1 cellular context compared by ENCODE assay signal in the genomic region with DNA sequence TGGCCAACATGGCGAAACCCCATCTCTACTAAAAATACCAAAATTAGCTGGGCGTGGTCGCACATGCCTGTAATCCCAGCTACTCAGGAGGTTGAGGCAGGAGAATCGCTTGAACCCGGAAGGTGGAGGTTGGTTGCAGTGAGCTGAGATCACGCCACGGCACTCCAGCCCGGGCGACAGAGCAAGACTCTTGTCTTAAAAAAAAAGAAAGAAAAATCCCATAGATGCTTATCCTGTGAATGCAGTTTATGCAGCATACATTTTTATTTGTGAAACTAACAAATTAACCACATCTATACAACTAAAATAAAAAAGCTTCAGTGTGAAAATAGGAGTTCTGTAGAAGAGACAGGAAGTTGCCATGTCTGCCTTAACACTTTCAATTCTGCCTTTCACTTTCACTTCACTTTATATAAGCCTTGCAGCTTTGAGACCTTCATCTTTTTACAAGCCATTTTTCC.
TF ChIP-seq lines count a peak whose summit lies in the region.

No MANE protein-coding gene starts in this region.

TF ChIP-seq in GM12878, 131 proteins besides CTCF, POLR2A, EP300 and RAD21 (continued from another document and continues in another):
- TF ChIP-seq MYC (IDR thresholded peaks at IDR 0.05; ENCODE audit: insufficient read depth, insufficient read length, insufficient replicate concordance, low read length, severe bottlenecking) (no peak), SMAD5 (IDR thresholded peaks at IDR 0.05; ENCODE audit: low read depth) (no peak), RBBP5 (conservative IDR thresholded peaks at IDR 0.05) (no peak), ZNF274 (IDR thresholded peaks at IDR 0.05; ENCODE audit: insufficient read depth, insufficient read length) (no peak), IKZF2 (IDR thresholded peaks at IDR 0.05) (peak; percentile 81 to 87; a peak in 3 of 4 replicates), JUNB (IDR thresholded peaks at IDR 0.05) (no peak; the same call in 1 of the 2 replicates), TCF12 (IDR thresholded peaks at IDR 0.05; ENCODE audit: low read depth, low read length) (no peak), PML (IDR thresholded peaks at IDR 0.05; ENCODE audit: low read length) (0 out of 2 replicates have a peak, but pooled peaks have one; percentile 44), ZNF384 (IDR thresholded peaks at IDR 0.05; ENCODE audit: borderline replicate concordance, low read depth, low read length) (0 out of 2 replicates have a peak, but pooled peaks have one; percentile 15), HDGF (IDR thresholded peaks at IDR 0.05) (peak; percentile 85), RFX5 (IDR thresholded peaks at IDR 0.05; ENCODE audit: low read depth, low read length) (no peak), STAT3 (IDR thresholded peaks at IDR 0.05; ENCODE audit: low read depth, low read length) (no peak), EGR1 (IDR thresholded peaks at IDR 0.05; ENCODE audit: borderline replicate concordance in 1 of 2, low read depth in 2 of 2, low read length in 2 of 2) (no peak), BRCA1 (IDR thresholded peaks at IDR 0.05; ENCODE audit: low read depth, low read length) (no peak), CHD1 (IDR thresholded peaks at IDR 0.05; ENCODE audit: low read depth, low read length) (no peak), ETV6 (conservative IDR thresholded peaks at IDR 0.05 in 1 of 2, IDR thresholded peaks at IDR 0.05 in 1 of 2; ENCODE audit: borderline replicate concordance in 1 of 2, low read depth in 1 of 2) (peak in 1 of 2 experiments; percentile 53; a peak in 1 of 4 replicates), TARDBP (IDR thresholded peaks at IDR 0.05; ENCODE audit: borderline replicate concordance) (no peak), BCL11A (IDR thresholded peaks at IDR 0.05; ENCODE audit: low read depth, low read length) (peak; percentile 56; the same call in 1 of the 2 replicates), YY1 (IDR thresholded peaks at IDR 0.05; ENCODE audit: low read depth, low read length) (peak; percentile 21; the same call in 1 of the 2 replicates), IKZF1 (conservative IDR thresholded peaks at IDR 0.05) (peak; percentile 40), POLR2AphosphoS5 (IDR thresholded peaks at IDR 0.05; ENCODE audit: low read length) (no peak), ZNF217 (IDR thresholded peaks at IDR 0.05) (no peak), SUZ12 (IDR thresholded peaks at IDR 0.05; ENCODE audit: unreplicated experiment) (no peak), MTA3 (IDR thresholded peaks at IDR 0.05; ENCODE audit: borderline replicate concordance, low read length) (peak; percentile 31; the same call in 1 of the 2 replicates), CBX5 (IDR thresholded peaks at IDR 0.05; ENCODE audit: low read depth) (no peak)
- TF ChIP-seq, protein P1, sequence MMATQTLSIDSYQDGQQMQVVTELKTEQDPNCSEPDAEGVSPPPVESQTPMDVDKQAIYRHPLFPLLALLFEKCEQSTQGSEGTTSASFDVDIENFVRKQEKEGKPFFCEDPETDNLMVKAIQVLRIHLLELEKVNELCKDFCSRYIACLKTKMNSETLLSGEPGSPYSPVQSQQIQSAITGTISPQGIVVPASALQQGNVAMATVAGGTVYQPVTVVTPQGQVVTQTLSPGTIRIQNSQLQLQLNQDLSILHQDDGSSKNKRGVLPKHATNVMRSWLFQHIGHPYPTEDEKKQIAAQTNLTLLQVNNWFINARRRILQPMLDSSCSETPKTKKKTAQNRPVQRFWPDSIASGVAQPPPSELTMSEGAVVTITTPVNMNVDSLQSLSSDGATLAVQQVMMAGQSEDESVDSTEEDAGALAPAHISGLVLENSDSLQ (IDR thresholded peaks at IDR 0.05), result no peak
- TF ChIP-seq, protein P2, sequence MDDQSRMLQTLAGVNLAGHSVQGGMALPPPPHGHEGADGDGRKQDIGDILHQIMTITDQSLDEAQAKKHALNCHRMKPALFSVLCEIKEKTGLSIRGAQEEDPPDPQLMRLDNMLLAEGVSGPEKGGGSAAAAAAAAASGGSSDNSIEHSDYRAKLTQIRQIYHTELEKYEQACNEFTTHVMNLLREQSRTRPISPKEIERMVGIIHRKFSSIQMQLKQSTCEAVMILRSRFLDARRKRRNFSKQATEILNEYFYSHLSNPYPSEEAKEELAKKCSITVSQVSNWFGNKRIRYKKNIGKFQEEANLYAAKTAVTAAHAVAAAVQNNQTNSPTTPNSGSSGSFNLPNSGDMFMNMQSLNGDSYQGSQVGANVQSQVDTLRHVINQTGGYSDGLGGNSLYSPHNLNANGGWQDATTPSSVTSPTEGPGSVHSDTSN (IDR thresholded peaks at IDR 0.05; ENCODE audit: insufficient replicate concordance, low read depth, low read length), result no peak
- TF ChIP-seq, protein P3, sequence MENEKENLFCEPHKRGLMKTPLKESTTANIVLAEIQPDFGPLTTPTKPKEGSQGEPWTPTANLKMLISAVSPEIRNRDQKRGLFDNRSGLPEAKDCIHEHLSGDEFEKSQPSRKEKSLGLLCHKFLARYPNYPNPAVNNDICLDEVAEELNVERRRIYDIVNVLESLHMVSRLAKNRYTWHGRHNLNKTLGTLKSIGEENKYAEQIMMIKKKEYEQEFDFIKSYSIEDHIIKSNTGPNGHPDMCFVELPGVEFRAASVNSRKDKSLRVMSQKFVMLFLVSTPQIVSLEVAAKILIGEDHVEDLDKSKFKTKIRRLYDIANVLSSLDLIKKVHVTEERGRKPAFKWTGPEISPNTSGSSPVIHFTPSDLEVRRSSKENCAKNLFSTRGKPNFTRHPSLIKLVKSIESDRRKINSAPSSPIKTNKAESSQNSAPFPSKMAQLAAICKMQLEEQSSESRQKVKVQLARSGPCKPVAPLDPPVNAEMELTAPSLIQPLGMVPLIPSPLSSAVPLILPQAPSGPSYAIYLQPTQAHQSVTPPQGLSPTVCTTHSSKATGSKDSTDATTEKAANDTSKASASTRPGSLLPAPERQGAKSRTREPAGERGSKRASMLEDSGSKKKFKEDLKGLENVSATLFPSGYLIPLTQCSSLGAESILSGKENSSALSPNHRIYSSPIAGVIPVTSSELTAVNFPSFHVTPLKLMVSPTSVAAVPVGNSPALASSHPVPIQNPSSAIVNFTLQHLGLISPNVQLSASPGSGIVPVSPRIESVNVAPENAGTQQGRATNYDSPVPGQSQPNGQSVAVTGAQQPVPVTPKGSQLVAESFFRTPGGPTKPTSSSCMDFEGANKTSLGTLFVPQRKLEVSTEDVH (IDR thresholded peaks at IDR 0.05; ENCODE audit: low read depth, partially characterized antibody), result peak; percentile 49
- TF ChIP-seq, protein P4, sequence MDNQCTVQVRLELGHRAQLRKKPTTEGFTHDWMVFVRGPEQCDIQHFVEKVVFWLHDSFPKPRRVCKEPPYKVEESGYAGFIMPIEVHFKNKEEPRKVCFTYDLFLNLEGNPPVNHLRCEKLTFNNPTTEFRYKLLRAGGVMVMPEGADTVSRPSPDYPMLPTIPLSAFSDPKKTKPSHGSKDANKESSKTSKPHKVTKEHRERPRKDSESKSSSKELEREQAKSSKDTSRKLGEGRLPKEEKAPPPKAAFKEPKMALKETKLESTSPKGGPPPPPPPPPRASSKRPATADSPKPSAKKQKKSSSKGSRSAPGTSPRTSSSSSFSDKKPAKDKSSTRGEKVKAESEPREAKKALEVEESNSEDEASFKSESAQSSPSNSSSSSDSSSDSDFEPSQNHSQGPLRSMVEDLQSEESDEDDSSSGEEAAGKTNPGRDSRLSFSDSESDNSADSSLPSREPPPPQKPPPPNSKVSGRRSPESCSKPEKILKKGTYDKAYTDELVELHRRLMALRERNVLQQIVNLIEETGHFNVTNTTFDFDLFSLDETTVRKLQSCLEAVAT (IDR thresholded peaks at IDR 0.05), result peak; percentile 94
- TF ChIP-seq, protein P5, sequence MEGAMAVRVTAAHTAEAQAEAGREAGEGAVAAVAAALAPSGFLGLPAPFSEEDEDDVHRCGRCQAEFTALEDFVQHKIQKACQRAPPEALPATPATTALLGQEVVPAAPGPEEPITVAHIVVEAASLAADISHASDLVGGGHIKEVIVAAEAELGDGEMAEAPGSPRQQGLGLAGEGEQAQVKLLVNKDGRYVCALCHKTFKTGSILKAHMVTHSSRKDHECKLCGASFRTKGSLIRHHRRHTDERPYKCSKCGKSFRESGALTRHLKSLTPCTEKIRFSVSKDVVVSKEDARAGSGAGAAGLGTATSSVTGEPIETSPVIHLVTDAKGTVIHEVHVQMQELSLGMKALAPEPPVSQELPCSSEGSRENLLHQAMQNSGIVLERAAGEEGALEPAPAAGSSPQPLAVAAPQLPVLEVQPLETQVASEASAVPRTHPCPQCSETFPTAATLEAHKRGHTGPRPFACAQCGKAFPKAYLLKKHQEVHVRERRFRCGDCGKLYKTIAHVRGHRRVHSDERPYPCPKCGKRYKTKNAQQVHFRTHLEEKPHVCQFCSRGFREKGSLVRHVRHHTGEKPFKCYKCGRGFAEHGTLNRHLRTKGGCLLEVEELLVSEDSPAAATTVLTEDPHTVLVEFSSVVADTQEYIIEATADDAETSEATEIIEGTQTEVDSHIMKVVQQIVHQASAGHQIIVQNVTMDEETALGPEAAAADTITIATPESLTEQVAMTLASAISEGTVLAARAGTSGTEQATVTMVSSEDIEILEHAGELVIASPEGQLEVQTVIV (IDR thresholded peaks at IDR 0.05; ENCODE audit: borderline replicate concordance, partially characterized antibody), result peak; percentile 58
- TF ChIP-seq, protein P6, sequence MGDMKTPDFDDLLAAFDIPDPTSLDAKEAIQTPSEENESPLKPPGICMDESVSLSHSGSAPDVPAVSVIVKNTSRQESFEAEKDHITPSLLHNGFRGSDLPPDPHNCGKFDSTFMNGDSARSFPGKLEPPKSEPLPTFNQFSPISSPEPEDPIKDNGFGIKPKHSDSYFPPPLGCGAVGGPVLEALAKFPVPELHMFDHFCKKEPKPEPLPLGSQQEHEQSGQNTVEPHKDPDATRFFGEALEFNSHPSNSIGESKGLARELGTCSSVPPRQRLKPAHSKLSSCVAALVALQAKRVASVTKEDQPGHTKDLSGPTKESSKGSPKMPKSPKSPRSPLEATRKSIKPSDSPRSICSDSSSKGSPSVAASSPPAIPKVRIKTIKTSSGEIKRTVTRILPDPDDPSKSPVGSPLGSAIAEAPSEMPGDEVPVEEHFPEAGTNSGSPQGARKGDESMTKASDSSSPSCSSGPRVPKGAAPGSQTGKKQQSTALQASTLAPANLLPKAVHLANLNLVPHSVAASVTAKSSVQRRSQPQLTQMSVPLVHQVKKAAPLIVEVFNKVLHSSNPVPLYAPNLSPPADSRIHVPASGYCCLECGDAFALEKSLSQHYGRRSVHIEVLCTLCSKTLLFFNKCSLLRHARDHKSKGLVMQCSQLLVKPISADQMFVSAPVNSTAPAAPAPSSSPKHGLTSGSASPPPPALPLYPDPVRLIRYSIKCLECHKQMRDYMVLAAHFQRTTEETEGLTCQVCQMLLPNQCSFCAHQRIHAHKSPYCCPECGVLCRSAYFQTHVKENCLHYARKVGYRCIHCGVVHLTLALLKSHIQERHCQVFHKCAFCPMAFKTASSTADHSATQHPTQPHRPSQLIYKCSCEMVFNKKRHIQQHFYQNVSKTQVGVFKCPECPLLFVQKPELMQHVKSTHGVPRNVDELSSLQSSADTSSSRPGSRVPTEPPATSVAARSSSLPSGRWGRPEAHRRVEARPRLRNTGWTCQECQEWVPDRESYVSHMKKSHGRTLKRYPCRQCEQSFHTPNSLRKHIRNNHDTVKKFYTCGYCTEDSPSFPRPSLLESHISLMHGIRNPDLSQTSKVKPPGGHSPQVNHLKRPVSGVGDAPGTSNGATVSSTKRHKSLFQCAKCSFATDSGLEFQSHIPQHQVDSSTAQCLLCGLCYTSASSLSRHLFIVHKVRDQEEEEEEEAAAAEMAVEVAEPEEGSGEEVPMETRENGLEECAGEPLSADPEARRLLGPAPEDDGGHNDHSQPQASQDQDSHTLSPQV (IDR thresholded peaks at IDR 0.05), result no peak
- TF ChIP-seq, protein P7, sequence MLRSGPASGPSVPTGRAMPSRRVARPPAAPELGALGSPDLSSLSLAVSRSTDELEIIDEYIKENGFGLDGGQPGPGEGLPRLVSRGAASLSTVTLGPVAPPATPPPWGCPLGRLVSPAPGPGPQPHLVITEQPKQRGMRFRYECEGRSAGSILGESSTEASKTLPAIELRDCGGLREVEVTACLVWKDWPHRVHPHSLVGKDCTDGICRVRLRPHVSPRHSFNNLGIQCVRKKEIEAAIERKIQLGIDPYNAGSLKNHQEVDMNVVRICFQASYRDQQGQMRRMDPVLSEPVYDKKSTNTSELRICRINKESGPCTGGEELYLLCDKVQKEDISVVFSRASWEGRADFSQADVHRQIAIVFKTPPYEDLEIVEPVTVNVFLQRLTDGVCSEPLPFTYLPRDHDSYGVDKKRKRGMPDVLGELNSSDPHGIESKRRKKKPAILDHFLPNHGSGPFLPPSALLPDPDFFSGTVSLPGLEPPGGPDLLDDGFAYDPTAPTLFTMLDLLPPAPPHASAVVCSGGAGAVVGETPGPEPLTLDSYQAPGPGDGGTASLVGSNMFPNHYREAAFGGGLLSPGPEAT (IDR thresholded peaks at IDR 0.05; ENCODE audit: low read depth), result peak; percentile 79
- TF ChIP-seq, protein P8, sequence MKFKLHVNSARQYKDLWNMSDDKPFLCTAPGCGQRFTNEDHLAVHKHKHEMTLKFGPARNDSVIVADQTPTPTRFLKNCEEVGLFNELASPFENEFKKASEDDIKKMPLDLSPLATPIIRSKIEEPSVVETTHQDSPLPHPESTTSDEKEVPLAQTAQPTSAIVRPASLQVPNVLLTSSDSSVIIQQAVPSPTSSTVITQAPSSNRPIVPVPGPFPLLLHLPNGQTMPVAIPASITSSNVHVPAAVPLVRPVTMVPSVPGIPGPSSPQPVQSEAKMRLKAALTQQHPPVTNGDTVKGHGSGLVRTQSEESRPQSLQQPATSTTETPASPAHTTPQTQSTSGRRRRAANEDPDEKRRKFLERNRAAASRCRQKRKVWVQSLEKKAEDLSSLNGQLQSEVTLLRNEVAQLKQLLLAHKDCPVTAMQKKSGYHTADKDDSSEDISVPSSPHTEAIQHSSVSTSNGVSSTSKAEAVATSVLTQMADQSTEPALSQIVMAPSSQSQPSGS (IDR thresholded peaks at IDR 0.05; ENCODE audit: low read length), result peak; percentile 54; the same call in 1 of the 2 replicates
- TF ChIP-seq, protein P9, sequence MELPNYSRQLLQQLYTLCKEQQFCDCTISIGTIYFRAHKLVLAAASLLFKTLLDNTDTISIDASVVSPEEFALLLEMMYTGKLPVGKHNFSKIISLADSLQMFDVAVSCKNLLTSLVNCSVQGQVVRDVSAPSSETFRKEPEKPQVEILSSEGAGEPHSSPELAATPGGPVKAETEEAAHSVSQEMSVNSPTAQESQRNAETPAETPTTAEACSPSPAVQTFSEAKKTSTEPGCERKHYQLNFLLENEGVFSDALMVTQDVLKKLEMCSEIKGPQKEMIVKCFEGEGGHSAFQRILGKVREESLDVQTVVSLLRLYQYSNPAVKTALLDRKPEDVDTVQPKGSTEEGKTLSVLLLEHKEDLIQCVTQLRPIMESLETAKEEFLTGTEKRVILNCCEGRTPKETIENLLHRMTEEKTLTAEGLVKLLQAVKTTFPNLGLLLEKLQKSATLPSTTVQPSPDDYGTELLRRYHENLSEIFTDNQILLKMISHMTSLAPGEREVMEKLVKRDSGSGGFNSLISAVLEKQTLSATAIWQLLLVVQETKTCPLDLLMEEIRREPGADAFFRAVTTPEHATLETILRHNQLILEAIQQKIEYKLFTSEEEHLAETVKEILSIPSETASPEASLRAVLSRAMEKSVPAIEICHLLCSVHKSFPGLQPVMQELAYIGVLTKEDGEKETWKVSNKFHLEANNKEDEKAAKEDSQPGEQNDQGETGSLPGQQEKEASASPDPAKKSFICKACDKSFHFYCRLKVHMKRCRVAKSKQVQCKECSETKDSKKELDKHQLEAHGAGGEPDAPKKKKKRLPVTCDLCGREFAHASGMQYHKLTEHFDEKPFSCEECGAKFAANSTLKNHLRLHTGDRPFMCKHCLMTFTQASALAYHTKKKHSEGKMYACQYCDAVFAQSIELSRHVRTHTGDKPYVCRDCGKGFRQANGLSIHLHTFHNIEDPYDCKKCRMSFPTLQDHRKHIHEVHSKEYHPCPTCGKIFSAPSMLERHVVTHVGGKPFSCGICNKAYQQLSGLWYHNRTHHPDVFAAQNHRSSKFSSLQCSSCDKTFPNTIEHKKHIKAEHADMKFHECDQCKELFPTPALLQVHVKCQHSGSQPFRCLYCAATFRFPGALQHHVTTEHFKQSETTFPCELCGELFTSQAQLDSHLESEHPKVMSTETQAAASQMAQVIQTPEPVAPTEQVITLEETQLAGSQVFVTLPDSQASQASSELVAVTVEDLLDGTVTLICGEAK (IDR thresholded peaks at IDR 0.05; ENCODE audit: borderline replicate concordance), result peak; percentile 69; the same call in 1 of the 2 replicates
